In the genomic region with DNA sequence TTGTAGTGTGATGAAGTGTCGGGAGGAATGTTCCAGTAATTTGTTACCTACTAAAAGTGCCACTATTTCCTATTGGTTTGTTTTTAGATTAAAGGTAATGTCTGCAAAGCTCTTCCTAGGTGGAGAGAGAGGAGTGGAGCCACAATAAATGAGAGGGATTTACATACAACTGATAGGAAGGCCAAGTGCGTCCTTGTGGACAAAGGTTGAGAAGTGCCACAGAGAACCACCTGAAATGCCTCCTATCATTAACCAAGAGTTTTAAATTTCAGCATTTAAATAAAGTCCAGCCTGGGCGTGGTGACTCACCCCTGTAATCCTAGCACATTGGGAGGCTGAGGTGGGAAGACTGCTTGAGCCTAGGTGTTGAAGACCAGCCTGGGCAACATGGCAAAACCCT, we compare ENCODE assay signal across 2 cellular contexts.
TF ChIP-seq lines count a peak whose summit lies in the region.

No MANE protein-coding gene starts in this region.

TF ChIP-seq in HepG2, 621 proteins besides CTCF, POLR2A, EP300 and RAD21:
- TF ChIP-seq KMT2B (CRISPR knock-in tag; IDR thresholded peaks at IDR 0.05), result no peak
- TF ChIP-seq, protein P1, sequence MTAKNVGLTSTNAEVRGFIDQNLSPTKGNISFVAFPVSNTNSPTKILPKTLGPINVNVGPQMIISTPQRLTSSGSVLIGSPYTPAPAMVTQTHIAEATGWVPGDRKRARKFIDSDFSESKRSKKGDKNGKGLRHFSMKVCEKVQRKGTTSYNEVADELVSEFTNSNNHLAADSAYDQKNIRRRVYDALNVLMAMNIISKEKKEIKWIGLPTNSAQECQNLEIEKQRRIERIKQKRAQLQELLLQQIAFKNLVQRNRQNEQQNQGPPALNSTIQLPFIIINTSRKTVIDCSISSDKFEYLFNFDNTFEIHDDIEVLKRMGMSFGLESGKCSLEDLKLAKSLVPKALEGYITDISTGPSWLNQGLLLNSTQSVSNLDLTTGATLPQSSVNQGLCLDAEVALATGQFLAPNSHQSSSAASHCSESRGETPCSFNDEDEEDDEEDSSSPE (CRISPR knock-in tag; IDR thresholded peaks at IDR 0.05), result no peak
- TF ChIP-seq SP5 (CRISPR knock-in tag; IDR thresholded peaks at IDR 0.05; ENCODE audit: borderline replicate concordance, low read depth), result no peak
- TF ChIP-seq FOSL2 (CRISPR knock-in tag; IDR thresholded peaks at IDR 0.05), result peak; percentile 45
- TF ChIP-seq, protein P2, sequence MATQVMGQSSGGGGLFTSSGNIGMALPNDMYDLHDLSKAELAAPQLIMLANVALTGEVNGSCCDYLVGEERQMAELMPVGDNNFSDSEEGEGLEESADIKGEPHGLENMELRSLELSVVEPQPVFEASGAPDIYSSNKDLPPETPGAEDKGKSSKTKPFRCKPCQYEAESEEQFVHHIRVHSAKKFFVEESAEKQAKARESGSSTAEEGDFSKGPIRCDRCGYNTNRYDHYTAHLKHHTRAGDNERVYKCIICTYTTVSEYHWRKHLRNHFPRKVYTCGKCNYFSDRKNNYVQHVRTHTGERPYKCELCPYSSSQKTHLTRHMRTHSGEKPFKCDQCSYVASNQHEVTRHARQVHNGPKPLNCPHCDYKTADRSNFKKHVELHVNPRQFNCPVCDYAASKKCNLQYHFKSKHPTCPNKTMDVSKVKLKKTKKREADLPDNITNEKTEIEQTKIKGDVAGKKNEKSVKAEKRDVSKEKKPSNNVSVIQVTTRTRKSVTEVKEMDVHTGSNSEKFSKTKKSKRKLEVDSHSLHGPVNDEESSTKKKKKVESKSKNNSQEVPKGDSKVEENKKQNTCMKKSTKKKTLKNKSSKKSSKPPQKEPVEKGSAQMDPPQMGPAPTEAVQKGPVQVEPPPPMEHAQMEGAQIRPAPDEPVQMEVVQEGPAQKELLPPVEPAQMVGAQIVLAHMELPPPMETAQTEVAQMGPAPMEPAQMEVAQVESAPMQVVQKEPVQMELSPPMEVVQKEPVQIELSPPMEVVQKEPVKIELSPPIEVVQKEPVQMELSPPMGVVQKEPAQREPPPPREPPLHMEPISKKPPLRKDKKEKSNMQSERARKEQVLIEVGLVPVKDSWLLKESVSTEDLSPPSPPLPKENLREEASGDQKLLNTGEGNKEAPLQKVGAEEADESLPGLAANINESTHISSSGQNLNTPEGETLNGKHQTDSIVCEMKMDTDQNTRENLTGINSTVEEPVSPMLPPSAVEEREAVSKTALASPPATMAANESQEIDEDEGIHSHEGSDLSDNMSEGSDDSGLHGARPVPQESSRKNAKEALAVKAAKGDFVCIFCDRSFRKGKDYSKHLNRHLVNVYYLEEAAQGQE (IDR thresholded peaks at IDR 0.05; ENCODE audit: borderline replicate concordance in 1 of 2, low read depth in 1 of 2, low read length in 2 of 2), result no peak
- TF ChIP-seq MEF2D (CRISPR knock-in tag; IDR thresholded peaks at IDR 0.05), result no peak
- TF ChIP-seq ZNF749 (CRISPR knock-in tag; IDR thresholded peaks at IDR 0.05; ENCODE audit: borderline replicate concordance), result no peak
- TF ChIP-seq MYC (CRISPR knock-in tag; IDR thresholded peaks at IDR 0.05; ENCODE audit: borderline replicate concordance), result no peak
- TF ChIP-seq, protein P3, sequence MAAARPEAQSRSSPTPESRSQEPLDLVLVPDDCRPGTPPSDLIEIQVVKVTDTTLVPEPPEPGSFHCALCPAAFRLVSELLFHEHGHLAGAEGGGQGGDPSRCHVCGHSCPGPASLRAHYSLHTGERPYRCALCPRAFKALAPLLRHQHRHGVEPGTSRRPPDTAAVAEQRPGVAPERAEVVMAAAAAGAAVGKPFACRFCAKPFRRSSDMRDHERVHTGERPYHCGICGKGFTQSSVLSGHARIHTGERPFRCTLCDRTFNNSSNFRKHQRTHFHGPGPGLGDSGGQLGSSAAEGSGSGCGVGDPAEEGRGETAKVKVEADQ (CRISPR knock-in tag; IDR thresholded peaks at IDR 0.05; ENCODE audit: borderline replicate concordance), result no peak
- TF ChIP-seq HNF4G (IDR thresholded peaks at IDR 0.05; ENCODE audit: borderline replicate concordance, low read depth, low read length), result no peak
- no peak for TF ChIP-seq HNF4G (CRISPR knock-in tag; IDR thresholded peaks at IDR 0.05; ENCODE audit: borderline replicate concordance, low read depth)
- no peak for TF ChIP-seq ZNF841 (CRISPR knock-in tag; IDR thresholded peaks at IDR 0.05; ENCODE audit: borderline replicate concordance)
- peak; percentile 79 for TF ChIP-seq ZNF460 (CRISPR knock-in tag; IDR thresholded peaks at IDR 0.05; ENCODE audit: borderline replicate concordance)
- 0 out of 2 replicates have a peak, but pooled peaks have one; percentile 41 for TF ChIP-seq WIZ (CRISPR knock-in tag; IDR thresholded peaks at IDR 0.05)
- TF ChIP-seq RCOR2 (CRISPR knock-in tag; IDR thresholded peaks at IDR 0.05), result no peak
- TF ChIP-seq, protein P4, sequence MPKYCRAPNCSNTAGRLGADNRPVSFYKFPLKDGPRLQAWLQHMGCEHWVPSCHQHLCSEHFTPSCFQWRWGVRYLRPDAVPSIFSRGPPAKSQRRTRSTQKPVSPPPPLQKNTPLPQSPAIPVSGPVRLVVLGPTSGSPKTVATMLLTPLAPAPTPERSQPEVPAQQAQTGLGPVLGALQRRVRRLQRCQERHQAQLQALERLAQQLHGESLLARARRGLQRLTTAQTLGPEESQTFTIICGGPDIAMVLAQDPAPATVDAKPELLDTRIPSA (CRISPR knock-in tag; IDR thresholded peaks at IDR 0.05; ENCODE audit: borderline replicate concordance), result no peak
- no peak for TF ChIP-seq ZFAT (CRISPR knock-in tag; conservative IDR thresholded peaks at IDR 0.05)

TF ChIP-seq in HCT116, 20 proteins besides CTCF, POLR2A, EP300 and RAD21:
- no peak for TF ChIP-seq TCF7L2 (IDR thresholded peaks at IDR 0.05; ENCODE audit: borderline replicate concordance, extremely low read depth, insufficient read depth, insufficient read length)
- TF ChIP-seq, protein P5, sequence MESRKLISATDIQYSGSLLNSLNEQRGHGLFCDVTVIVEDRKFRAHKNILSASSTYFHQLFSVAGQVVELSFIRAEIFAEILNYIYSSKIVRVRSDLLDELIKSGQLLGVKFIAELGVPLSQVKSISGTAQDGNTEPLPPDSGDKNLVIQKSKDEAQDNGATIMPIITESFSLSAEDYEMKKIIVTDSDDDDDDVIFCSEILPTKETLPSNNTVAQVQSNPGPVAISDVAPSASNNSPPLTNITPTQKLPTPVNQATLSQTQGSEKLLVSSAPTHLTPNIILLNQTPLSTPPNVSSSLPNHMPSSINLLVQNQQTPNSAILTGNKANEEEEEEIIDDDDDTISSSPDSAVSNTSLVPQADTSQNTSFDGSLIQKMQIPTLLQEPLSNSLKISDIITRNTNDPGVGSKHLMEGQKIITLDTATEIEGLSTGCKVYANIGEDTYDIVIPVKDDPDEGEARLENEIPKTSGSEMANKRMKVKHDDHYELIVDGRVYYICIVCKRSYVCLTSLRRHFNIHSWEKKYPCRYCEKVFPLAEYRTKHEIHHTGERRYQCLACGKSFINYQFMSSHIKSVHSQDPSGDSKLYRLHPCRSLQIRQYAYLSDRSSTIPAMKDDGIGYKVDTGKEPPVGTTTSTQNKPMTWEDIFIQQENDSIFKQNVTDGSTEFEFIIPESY (IDR thresholded peaks at IDR 0.05; ENCODE audit: extremely low read depth, insufficient replicate concordance, low read length), result no peak
- TF ChIP-seq ELF1 (IDR thresholded peaks at IDR 0.05; ENCODE audit: borderline replicate concordance, low read depth), result no peak
- TF ChIP-seq ZFX (IDR thresholded peaks at IDR 0.05), result no peak
- TF ChIP-seq, protein P2 (IDR thresholded peaks at IDR 0.05; ENCODE audit: low read depth), result no peak
- no peak for TF ChIP-seq EZH2phosphoT487 (IDR thresholded peaks at IDR 0.05; ENCODE audit: borderline replicate concordance)
- no peak for TF ChIP-seq EZH2 (IDR thresholded peaks at IDR 0.05)
- TF ChIP-seq SIN3A (IDR thresholded peaks at IDR 0.05; ENCODE audit: low read depth), result no peak
- no peak for TF ChIP-seq EGR1 (IDR thresholded peaks at IDR 0.05; ENCODE audit: low read depth)
